In genomic region chr4:174521800-174522182, GRCh38 we compare ENCODE assay signal across 8 cellular contexts. TPM values are rescaled to one million over a fixed set of nuclear protein-coding genes. Genes with fewer than 3 reads are reported as not detected.
DNase-seq lines count a peak whose midpoint lies in the region; ATAC-seq and TF ChIP-seq lines count a peak whose summit lies in the region.

No MANE protein-coding gene starts in this region.

- H4K20me1 ChIP-seq in SK-N-SH (ENCODE audit: insufficient read depth), result no peaks in the 10 kb centered on the region

- H3K9me3 ChIP-seq in A673 (ENCODE audit: low read depth, low read length, poor library complexity, severe bottlenecking) (no peaks in the 10 kb centered on the region), SK-N-SH (no peaks in the 10 kb centered on the region), muscle layer of duodenum (ENCODE audit: control insufficient read depth in 1 of 2, low read length in 2 of 2) (no peaks in the 10 kb centered on the region)

- 19% methylated on average over 12 of the region's 12 CpGs for WGBS in SK-N-SH (ENCODE audit: low lambda C conversion rate)

- H3K79me2 ChIP-seq in SK-N-SH (ENCODE audit: insufficient read depth), result no peaks in the 10 kb centered on the region

- H3K9ac ChIP-seq in SK-N-SH, result no peak overlapping the region

- H3K4me3 ChIP-seq in A673 (ENCODE audit: low read depth, low read length, poor library complexity, severe bottlenecking) (peak overlapping the region; percentile 52), SK-N-SH (ENCODE audit: low read depth in 2 of 2, low read length in 1 of 2) (peak overlapping the region; percentile 46 to 52; a peak in 3 of 4 replicates), muscle layer of duodenum (ENCODE audit: low read depth in 1 of 2, low read length in 2 of 2) (peak overlapping the region; percentile 83 to 84)

- TF ChIP-seq EP300 in SK-N-SH (IDR thresholded peaks at IDR 0.05; ENCODE audit: borderline replicate concordance in 1 of 2, low read depth in 1 of 2, low read length in 1 of 2), result no peak

- H3F3A ChIP-seq in SK-N-SH (replicated peaks; ENCODE audit: insufficient read depth), result no peaks in the 10 kb centered on the region

- H3K9me2 ChIP-seq in SK-N-SH, result no peaks in the 10 kb centered on the region

- no peak for TF ChIP-seq RAD21 in SK-N-SH (IDR thresholded peaks at IDR 0.05; ENCODE audit: low read length)

- peak overlapping the region in 1 of 2 donors; percentile 93 for H3K27ac Mint-ChIP-seq in effector memory CD8-positive, alpha-beta T cell

- H3K36me3 Mint-ChIP-seq in effector memory CD8-positive, alpha-beta T cell (ENCODE audit: insufficient read depth), result peaks cover 15% of the 10 kb centered on the region

- POLR2A ChIA-PET in A673 (lab: Charles Lee; ENCODE audit: low non-redundant PET) (no interaction called here), SK-N-SH (lab: Yijun Ruan, JAX) (no interaction called here)

- H3K27me3 Mint-ChIP-seq in effector memory CD8-positive, alpha-beta T cell, result peaks cover 0 to 12% of the 10 kb centered on the region in 2 donors

- TF ChIP-seq CTCF in A673 (conservative IDR thresholded peaks at IDR 0.05; ENCODE audit: low read depth, low read length) (no peak), SK-N-SH (IDR thresholded peaks at IDR 0.05) (no peak)

- H3K36me3 ChIP-seq in A673 (ENCODE audit: insufficient read depth, low read length, poor library complexity, severe bottlenecking) (no peaks in the 10 kb centered on the region), SK-N-SH (replicated peaks in 1 of 2; ENCODE audit: control insufficient read depth in 1 of 2, insufficient read depth in 2 of 2, low read length in 1 of 2) (no peaks in the 10 kb centered on the region), muscle layer of duodenum (ENCODE audit: control insufficient read depth in 1 of 2, insufficient read depth in 2 of 2, low read length in 2 of 2) (no peaks in the 10 kb centered on the region)

- DNase-seq in A673 (ENCODE audit: low spot score), result peak; percentile 4
- DNase-seq in SK-N-SH, result peak; percentile 19
- peak in 2 of 3 experiments; percentile 3 to 8 for DNase-seq in effector memory CD8-positive, alpha-beta T cell
- no peak for DNase-seq in substantia nigra (lab: John Stamatoyannopoulos, UW)
- DNase-seq in hippocampal formation (lab: John Stamatoyannopoulos, UW), result no peak

- peak overlapping the region; percentile 89 for H3K4me2 ChIP-seq in SK-N-SH

- H3K4me3 Mint-ChIP-seq in effector memory CD8-positive, alpha-beta T cell, result peak overlapping the region; percentile 51 to 95

- H3K27ac ChIP-seq in A673 (ENCODE audit: low read depth, low read length, poor library complexity, severe bottlenecking), result no peak overlapping the region
- no peak overlapping the region for H3K27ac ChIP-seq in SK-N-SH (ENCODE audit: low read depth in 2 of 2, low read length in 1 of 2)
- peak overlapping the region; percentile 77 for H3K27ac ChIP-seq in muscle layer of duodenum (ENCODE audit: low read length)
- no peak overlapping the region for H3K27ac ChIP-seq in substantia nigra (ENCODE audit: low read depth, low read length, poor library complexity, severe bottlenecking)

- ATAC-seq in GM18867 (IDR thresholded peaks at IDR 0.05; ENCODE audit: unreplicated experiment) (peak; percentile 46), HG03097 (IDR thresholded peaks at IDR 0.05; ENCODE audit: low FRiP score, unreplicated experiment) (peak; percentile 11)
- ATAC-seq in effector memory CD8-positive, alpha-beta T cell (replicated peaks), result peak; percentile 21

- no TSS peak for BruUV-seq in A673 (replicated peaks; lab: Mats Ljungman, UMichigan)

- peaks cover 4% of the 10 kb centered on the region for H3K4me1 ChIP-seq in A673 (ENCODE audit: insufficient read depth, low read length, poor library complexity, severe bottlenecking)
- peaks cover 0 to 11% of the 10 kb centered on the region in 2 experiments; a peak in 2 of 4 replicates for H3K4me1 ChIP-seq in SK-N-SH (ENCODE audit: control insufficient read depth in 1 of 2, insufficient read depth in 2 of 2, low read depth in 1 of 2, low read length in 1 of 2)
- peaks cover 4 to 5% of the 10 kb centered on the region in 2 donors for H3K4me1 ChIP-seq in muscle layer of duodenum (ENCODE audit: control insufficient read depth in 1 of 2, insufficient read depth in 2 of 2, low read length in 2 of 2)

- peaks cover 0 to 15% of the 10 kb centered on the region in 2 donors for H3K4me1 Mint-ChIP-seq in effector memory CD8-positive, alpha-beta T cell (ENCODE audit: low read depth in 2 of 2)

- H2AFZ ChIP-seq in SK-N-SH (ENCODE audit: low read depth), result no peak overlapping the region

- intact Hi-C loops in A673 (cut with micrococcal nuclease; ENCODE audit: unreplicated experiment), result loop anchor here (5.0 kb wide), 1 partner anchor 154 kb away; no protein-coding TSS in a partner anchor

- CTCF ChIA-PET in A673 (lab: Charles Lee) (no interaction called here), SK-N-SH (lab: Yijun Ruan, JAX) (no interaction called here)

- H3K9me3 Mint-ChIP-seq in effector memory CD8-positive, alpha-beta T cell, result peaks cover 0 to 3% of the 10 kb centered on the region in 2 donors

- H3K27me3 ChIP-seq in A673 (replicated peaks; ENCODE audit: insufficient read depth, low read depth, low read length, poor library complexity) (peaks cover 40% of the 10 kb centered on the region), SK-N-SH (ENCODE audit: insufficient read depth) (peaks cover 33% of the 10 kb centered on the region), muscle layer of duodenum (ENCODE audit: low read depth, low read length) (peaks cover 10% of the 10 kb centered on the region)

TF ChIP-seq in SK-N-SH, 30 proteins besides CTCF, POLR2A, EP300 and RAD21:
- TF ChIP-seq PBX3 (IDR thresholded peaks at IDR 0.05), result no peak
- no peak for TF ChIP-seq RXRA (IDR thresholded peaks at IDR 0.05; ENCODE audit: borderline replicate concordance, low read depth)
- TF ChIP-seq RFX5 (IDR thresholded peaks at IDR 0.05; ENCODE audit: low read length), result no peak
- TF ChIP-seq ZBTB33 (IDR thresholded peaks at IDR 0.05; ENCODE audit: borderline replicate concordance, low read depth), result no peak
- no peak for TF ChIP-seq POLR2AphosphoS5 (IDR thresholded peaks at IDR 0.05; ENCODE audit: low read depth, low read length)

RNA-seq across cellular contexts. Expression of gene HPGD, which starts 0.5 kb away (rescaled TPM):
- total RNA-seq in A673 (2021), result 1.3 and 1.7 TPM in 2 replicates
- not detected in 2 replicates for polyA plus RNA-seq in SK-N-SH (2012; rRNA removed)
- polyA plus RNA-seq in SK-N-SH (2012; cell fraction: cytosol; rRNA removed), result 0.03 TPM in 1 of 2 replicates, not detected in the other
- polyA plus RNA-seq in SK-N-SH (2012; cell fraction: nucleus; rRNA removed), result not detected in 2 replicates

Comparison
In these comparisons a context has a peak if more than half of its experiments do, and no peak if none do; other contexts are left out.
1. DNase-seq: peak in A673 (single experiment), SK-N-SH (single experiment) and effector memory CD8-positive, alpha-beta T cell (2 of 3); none in substantia nigra (0 of 49) and hippocampal formation (0 of 2).
2. Peak in every context shown above with its lines, with median percentiles within 50 percentile points of each other: H3K4me3 ChIP-seq and ATAC-seq.